1 cellular context compared by ENCODE assay signal in genomic region chr7:117143580-117143979, GRCh38.
TF ChIP-seq lines count a peak whose summit lies in the region.

No MANE protein-coding gene starts in this region.

TF ChIP-seq in GM12878, 131 proteins besides CTCF, POLR2A, EP300 and RAD21 (continued from another document):
- TF ChIP-seq PKNOX1 (IDR thresholded peaks at IDR 0.05): no peak
